Comparison of ENCODE assay signal across 1 cellular context in the genomic region with DNA sequence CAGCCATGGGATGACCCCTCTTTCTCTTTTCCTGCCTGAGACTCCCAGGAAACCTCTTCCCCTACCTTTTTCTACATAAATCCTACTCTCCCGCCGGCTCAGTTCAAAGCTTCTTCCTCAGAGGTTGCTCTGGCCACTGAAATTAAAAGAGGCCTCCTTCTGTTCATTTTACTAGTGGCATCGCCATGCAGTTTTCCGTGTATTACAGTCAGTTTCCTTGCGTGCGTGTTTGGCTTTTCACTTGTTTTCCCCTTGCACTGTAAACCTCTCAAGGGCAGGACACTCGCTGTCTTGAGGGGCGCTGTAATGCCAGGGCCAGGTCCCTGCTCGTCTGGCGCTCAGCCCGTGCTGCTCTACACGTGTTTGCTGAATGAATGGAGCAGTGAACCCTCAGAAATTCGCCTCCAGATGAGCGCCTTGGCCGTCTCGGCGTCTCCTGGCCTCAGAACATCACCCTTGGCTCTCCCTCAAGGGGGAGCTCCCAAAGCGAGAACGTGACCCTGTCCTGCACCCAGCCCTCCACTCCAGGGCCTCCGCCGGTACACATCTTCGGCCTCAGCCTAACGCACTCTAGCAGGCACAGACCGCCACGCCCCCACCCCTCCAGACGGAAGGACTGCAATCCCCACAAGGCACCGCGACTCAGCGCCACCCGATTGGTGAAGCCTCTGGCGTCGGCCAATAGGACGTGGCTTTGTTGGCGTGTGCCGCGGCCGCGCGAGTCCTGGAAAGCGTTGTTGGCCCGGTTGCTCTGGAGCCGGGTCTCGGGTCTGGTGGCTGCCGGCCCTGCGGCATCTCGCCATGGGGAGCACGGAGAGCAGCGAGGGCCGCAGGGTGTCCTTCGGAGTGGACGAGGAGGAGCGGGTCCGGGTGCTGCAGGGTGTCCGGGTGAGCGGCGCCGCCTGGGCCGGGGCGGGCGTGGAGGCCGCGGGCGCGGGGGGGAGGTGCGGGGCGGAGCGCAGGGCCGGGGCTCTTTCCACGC.
TF ChIP-seq lines count a peak whose summit lies in the region.

A gene with protein sequence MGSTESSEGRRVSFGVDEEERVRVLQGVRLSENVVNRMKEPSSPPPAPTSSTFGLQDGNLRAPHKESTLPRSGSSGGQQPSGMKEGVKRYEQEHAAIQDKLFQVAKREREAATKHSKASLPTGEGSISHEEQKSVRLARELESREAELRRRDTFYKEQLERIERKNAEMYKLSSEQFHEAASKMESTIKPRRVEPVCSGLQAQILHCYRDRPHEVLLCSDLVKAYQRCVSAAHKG (plus strand): TSS at position 729 of the 982 bp plus-strand sequence. CDS start 73 bp downstream, at position 802.

TF ChIP-seq in HEK293, 187 proteins besides CTCF, POLR2A, EP300 and RAD21 (continued from another document and continues in another):
- no peak for TF ChIP-seq ZNF610 (tag by site-specific recombination; IDR thresholded peaks at IDR 0.05; ENCODE audit: borderline replicate concordance)
- peak; percentile 83; the same call in 1 of the 2 replicates for TF ChIP-seq TRIM28 (IDR thresholded peaks at IDR 0.05; ENCODE audit: borderline replicate concordance, low read length)
- TF ChIP-seq ZNF664 (tag by site-specific recombination; IDR thresholded peaks at IDR 0.05), result no peak
- TF ChIP-seq ZNF830 (tag by site-specific recombination; IDR thresholded peaks at IDR 0.05; ENCODE audit: low read depth), result no peak
- no peak for TF ChIP-seq EGR2 (tag by site-specific recombination; IDR thresholded peaks at IDR 0.05; ENCODE audit: low read depth)
- TF ChIP-seq, protein P1, sequence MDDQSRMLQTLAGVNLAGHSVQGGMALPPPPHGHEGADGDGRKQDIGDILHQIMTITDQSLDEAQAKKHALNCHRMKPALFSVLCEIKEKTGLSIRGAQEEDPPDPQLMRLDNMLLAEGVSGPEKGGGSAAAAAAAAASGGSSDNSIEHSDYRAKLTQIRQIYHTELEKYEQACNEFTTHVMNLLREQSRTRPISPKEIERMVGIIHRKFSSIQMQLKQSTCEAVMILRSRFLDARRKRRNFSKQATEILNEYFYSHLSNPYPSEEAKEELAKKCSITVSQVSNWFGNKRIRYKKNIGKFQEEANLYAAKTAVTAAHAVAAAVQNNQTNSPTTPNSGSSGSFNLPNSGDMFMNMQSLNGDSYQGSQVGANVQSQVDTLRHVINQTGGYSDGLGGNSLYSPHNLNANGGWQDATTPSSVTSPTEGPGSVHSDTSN (CRISPR knock-in tag; IDR thresholded peaks at IDR 0.05), result no peak
- TF ChIP-seq PRDM1 (tag by site-specific recombination; IDR thresholded peaks at IDR 0.05), result 0 out of 2 replicates have a peak, but pooled peaks have one; percentile 57
- TF ChIP-seq ZNF133 (tag by site-specific recombination; IDR thresholded peaks at IDR 0.05), result no peak
- TF ChIP-seq ZBTB48 (tag by site-specific recombination; IDR thresholded peaks at IDR 0.05), result peak; percentile 73; the same call in 1 of the 2 replicates
- no peak; the same call in 1 of the 2 replicates for TF ChIP-seq ZNF2 (tag by site-specific recombination; IDR thresholded peaks at IDR 0.05)
- TF ChIP-seq ZFP3 (tag by site-specific recombination; IDR thresholded peaks at IDR 0.05; ENCODE audit: low read depth), result no peak
- peak; percentile 98 for TF ChIP-seq ZNF600 (tag by site-specific recombination; IDR thresholded peaks at IDR 0.05)
- TF ChIP-seq, protein P2, sequence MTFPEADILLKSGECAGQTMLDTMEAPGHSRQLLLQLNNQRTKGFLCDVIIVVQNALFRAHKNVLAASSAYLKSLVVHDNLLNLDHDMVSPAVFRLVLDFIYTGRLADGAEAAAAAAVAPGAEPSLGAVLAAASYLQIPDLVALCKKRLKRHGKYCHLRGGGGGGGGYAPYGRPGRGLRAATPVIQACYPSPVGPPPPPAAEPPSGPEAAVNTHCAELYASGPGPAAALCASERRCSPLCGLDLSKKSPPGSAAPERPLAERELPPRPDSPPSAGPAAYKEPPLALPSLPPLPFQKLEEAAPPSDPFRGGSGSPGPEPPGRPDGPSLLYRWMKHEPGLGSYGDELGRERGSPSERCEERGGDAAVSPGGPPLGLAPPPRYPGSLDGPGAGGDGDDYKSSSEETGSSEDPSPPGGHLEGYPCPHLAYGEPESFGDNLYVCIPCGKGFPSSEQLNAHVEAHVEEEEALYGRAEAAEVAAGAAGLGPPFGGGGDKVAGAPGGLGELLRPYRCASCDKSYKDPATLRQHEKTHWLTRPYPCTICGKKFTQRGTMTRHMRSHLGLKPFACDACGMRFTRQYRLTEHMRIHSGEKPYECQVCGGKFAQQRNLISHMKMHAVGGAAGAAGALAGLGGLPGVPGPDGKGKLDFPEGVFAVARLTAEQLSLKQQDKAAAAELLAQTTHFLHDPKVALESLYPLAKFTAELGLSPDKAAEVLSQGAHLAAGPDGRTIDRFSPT (tag by site-specific recombination; IDR thresholded peaks at IDR 0.05), result no peak
- TF ChIP-seq ZNF776 (tag by site-specific recombination; IDR thresholded peaks at IDR 0.05; ENCODE audit: borderline replicate concordance), result no peak
- TF ChIP-seq, protein P3, sequence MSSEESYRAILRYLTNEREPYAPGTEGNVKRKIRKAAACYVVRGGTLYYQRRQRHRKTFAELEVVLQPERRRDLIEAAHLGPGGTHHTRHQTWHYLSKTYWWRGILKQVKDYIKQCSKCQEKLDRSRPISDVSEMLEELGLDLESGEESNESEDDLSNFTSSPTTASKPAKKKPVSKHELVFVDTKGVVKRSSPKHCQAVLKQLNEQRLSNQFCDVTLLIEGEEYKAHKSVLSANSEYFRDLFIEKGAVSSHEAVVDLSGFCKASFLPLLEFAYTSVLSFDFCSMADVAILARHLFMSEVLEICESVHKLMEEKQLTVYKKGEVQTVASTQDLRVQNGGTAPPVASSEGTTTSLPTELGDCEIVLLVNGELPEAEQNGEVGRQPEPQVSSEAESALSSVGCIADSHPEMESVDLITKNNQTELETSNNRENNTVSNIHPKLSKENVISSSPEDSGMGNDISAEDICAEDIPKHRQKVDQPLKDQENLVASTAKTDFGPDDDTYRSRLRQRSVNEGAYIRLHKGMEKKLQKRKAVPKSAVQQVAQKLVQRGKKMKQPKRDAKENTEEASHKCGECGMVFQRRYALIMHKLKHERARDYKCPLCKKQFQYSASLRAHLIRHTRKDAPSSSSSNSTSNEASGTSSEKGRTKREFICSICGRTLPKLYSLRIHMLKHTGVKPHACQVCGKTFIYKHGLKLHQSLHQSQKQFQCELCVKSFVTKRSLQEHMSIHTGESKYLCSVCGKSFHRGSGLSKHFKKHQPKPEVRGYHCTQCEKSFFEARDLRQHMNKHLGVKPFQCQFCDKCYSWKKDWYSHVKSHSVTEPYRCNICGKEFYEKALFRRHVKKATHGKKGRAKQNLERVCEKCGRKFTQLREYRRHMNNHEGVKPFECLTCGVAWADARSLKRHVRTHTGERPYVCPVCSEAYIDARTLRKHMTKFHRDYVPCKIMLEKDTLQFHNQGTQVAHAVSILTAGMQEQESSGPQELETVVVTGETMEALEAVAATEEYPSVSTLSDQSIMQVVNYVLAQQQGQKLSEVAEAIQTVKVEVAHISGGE (tag by site-specific recombination; conservative IDR thresholded peaks at IDR 0.05; ENCODE audit: low read depth), result no peak
- TF ChIP-seq ZNF211 (tag by site-specific recombination; IDR thresholded peaks at IDR 0.05; ENCODE audit: low read depth), result no peak
- no peak for TF ChIP-seq ZNF138 (tag by site-specific recombination; IDR thresholded peaks at IDR 0.05; ENCODE audit: borderline replicate concordance)
- TF ChIP-seq ZNF24 (tag by site-specific recombination; IDR thresholded peaks at IDR 0.05), result peak; percentile 47; the same call in 1 of the 2 replicates
- no peak for TF ChIP-seq ZNF621 (tag by site-specific recombination; IDR thresholded peaks at IDR 0.05)
- no peak for TF ChIP-seq GLI2 (tag by site-specific recombination; IDR thresholded peaks at IDR 0.05; ENCODE audit: borderline replicate concordance, low read depth)
- TF ChIP-seq, protein P4, sequence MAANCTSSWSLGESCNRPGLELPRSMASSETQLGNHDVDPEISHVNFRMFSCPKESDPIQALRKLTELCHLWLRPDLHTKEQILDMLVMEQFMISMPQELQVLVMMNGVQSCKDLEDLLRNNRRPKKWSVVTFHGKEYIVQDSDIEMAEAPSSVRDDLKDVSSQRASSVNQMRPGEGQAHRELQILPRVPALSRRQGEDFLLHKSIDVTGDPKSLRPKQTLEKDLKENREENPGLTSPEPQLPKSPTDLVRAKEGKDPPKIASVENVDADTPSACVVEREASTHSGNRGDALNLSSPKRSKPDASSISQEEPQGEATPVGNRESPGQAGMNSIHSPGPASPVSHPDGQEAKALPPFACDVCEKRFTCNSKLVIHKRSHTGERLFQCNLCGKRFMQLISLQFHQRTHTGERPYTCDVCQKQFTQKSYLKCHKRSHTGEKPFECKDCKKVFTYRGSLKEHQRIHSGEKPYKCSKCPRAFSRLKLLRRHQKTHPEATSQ (tag by site-specific recombination; IDR thresholded peaks at IDR 0.05), result no peak
- peak; percentile 57 for TF ChIP-seq SP2 (tag by site-specific recombination; IDR thresholded peaks at IDR 0.05)
- no peak for TF ChIP-seq ZNF473 (tag by site-specific recombination; IDR thresholded peaks at IDR 0.05)
- peak; percentile 98 for TF ChIP-seq KLF9 (tag by site-specific recombination; IDR thresholded peaks at IDR 0.05; ENCODE audit: low read depth)
- no peak for TF ChIP-seq ZNF391 (tag by site-specific recombination; IDR thresholded peaks at IDR 0.05; ENCODE audit: borderline replicate concordance, low read depth)
- TF ChIP-seq HOXA7 (CRISPR knock-in tag; IDR thresholded peaks at IDR 0.05; ENCODE audit: borderline replicate concordance), result no peak
- TF ChIP-seq ZNF311 (tag by site-specific recombination; IDR thresholded peaks at IDR 0.05; ENCODE audit: borderline replicate concordance), result no peak
- TF ChIP-seq, protein P5, sequence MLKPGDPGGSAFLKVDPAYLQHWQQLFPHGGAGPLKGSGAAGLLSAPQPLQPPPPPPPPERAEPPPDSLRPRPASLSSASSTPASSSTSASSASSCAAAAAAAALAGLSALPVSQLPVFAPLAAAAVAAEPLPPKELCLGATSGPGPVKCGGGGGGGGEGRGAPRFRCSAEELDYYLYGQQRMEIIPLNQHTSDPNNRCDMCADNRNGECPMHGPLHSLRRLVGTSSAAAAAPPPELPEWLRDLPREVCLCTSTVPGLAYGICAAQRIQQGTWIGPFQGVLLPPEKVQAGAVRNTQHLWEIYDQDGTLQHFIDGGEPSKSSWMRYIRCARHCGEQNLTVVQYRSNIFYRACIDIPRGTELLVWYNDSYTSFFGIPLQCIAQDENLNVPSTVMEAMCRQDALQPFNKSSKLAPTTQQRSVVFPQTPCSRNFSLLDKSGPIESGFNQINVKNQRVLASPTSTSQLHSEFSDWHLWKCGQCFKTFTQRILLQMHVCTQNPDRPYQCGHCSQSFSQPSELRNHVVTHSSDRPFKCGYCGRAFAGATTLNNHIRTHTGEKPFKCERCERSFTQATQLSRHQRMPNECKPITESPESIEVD (tag by site-specific recombination; IDR thresholded peaks at IDR 0.05), result no peak
- peak; percentile 15; the same call in 1 of the 2 replicates for TF ChIP-seq GLIS1 (tag by site-specific recombination; IDR thresholded peaks at IDR 0.05)
- TF ChIP-seq, protein P6, sequence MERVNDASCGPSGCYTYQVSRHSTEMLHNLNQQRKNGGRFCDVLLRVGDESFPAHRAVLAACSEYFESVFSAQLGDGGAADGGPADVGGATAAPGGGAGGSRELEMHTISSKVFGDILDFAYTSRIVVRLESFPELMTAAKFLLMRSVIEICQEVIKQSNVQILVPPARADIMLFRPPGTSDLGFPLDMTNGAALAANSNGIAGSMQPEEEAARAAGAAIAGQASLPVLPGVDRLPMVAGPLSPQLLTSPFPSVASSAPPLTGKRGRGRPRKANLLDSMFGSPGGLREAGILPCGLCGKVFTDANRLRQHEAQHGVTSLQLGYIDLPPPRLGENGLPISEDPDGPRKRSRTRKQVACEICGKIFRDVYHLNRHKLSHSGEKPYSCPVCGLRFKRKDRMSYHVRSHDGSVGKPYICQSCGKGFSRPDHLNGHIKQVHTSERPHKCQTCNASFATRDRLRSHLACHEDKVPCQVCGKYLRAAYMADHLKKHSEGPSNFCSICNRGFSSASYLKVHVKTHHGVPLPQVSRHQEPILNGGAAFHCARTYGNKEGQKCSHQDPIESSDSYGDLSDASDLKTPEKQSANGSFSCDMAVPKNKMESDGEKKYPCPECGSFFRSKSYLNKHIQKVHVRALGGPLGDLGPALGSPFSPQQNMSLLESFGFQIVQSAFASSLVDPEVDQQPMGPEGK (tag by site-specific recombination; IDR thresholded peaks at IDR 0.05), result peak; percentile 65
- no peak for TF ChIP-seq ZNF571 (tag by site-specific recombination; IDR thresholded peaks at IDR 0.05)
- TF ChIP-seq SP7 (tag by site-specific recombination; IDR thresholded peaks at IDR 0.05), result 0 out of 2 replicates have a peak, but pooled peaks have one; percentile 30
- TF ChIP-seq ZNF654 (tag by site-specific recombination; IDR thresholded peaks at IDR 0.05; ENCODE audit: low read depth), result no peak
- peak; percentile 57 for TF ChIP-seq ZXDB (tag by site-specific recombination; IDR thresholded peaks at IDR 0.05)
- TF ChIP-seq ZNF184 (tag by site-specific recombination; IDR thresholded peaks at IDR 0.05), result no peak
- TF ChIP-seq, protein P7, sequence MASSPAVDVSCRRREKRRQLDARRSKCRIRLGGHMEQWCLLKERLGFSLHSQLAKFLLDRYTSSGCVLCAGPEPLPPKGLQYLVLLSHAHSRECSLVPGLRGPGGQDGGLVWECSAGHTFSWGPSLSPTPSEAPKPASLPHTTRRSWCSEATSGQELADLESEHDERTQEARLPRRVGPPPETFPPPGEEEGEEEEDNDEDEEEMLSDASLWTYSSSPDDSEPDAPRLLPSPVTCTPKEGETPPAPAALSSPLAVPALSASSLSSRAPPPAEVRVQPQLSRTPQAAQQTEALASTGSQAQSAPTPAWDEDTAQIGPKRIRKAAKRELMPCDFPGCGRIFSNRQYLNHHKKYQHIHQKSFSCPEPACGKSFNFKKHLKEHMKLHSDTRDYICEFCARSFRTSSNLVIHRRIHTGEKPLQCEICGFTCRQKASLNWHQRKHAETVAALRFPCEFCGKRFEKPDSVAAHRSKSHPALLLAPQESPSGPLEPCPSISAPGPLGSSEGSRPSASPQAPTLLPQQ (tag by site-specific recombination; IDR thresholded peaks at IDR 0.05), result peak; percentile 10; the same call in 1 of the 2 replicates
- peak; percentile 24; the same call in 1 of the 2 replicates for TF ChIP-seq SCRT2 (tag by site-specific recombination; IDR thresholded peaks at IDR 0.05)
- TF ChIP-seq ZIC2 (tag by site-specific recombination; IDR thresholded peaks at IDR 0.05), result 0 out of 2 replicates have a peak, but pooled peaks have one; percentile 15
- no peak for TF ChIP-seq ZNF169 (tag by site-specific recombination; IDR thresholded peaks at IDR 0.05)
- TF ChIP-seq ZFHX2 (tag by site-specific recombination; conservative IDR thresholded peaks at IDR 0.05), result peak; percentile 33; the same call in 1 of the 2 replicates
- no peak for TF ChIP-seq ZNF558 (tag by site-specific recombination; IDR thresholded peaks at IDR 0.05)
- no peak for TF ChIP-seq ZNF23 (tag by site-specific recombination; IDR thresholded peaks at IDR 0.05; ENCODE audit: borderline replicate concordance)
- TF ChIP-seq ZNF175 (tag by site-specific recombination; IDR thresholded peaks at IDR 0.05), result no peak
- TF ChIP-seq SETDB1 (IDR thresholded peaks at IDR 0.05; ENCODE audit: insufficient read length, low read length), result no peak
